Comparison of ENCODE assay signal across 22 cellular contexts in the genomic region with DNA sequence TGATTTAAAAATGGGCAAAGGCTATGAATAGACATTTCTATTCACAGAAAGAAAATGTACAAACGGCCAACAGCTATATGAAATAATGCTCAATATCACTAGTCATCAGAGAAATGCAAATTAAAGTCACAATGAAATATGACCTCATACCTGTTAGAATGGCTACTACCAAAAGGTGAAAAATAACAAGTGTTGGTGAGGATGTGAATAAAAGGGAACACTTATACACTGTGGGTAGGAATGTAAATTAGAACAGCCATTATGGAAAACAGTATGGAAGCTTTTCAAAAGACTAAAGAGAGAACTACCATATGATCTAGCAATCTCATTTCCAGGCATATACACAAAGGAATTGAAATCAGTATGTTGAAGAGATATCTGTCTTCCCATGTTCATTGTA.
"Had no signal": no experiment of that assay in that cellular context is flagged by ENCODE, and none has a peak within 500 bp of the region (broad histone marks: within the 10 kb centered on the region; RNA-seq: fewer than 3 reads in every experiment).

No MANE protein-coding gene starts in this region.

- H2AFZ ChIP-seq: hepatocyte had no signal

- H3K4me2 ChIP-seq: hepatocyte had no signal

- H3K4me3 Mint-ChIP-seq: immature natural killer cell, mesothelial cell of epicardium, naive B cell had no signal

- ATAC-seq: foreskin keratinocyte, gastroesophageal sphincter, heart left ventricle, left cardiac atrium, left lung, left ventricle myocardium superior, lower lobe of right lung, mucosa of descending colon had no signal

- H3K36me3 ChIP-seq: esophagus muscularis mucosa, gastroesophageal sphincter, heart left ventricle, left lung, lower lobe of right lung had no signal

- DNase-seq: dermis blood vessel endothelial cell; dorsolateral prefrontal cortex; effector CD4-positive, alpha-beta T cell; effector memory CD4-positive, alpha-beta T cell; foreskin keratinocyte; heart left ventricle; hypothalamus; immature natural killer cell; islet precursor cell; left cardiac atrium; left lung; left ventricle myocardium superior; lower lobe of right lung; mesenchymal stem cell; mucosa of descending colon; naive B cell had no signal

- H3K4me3 ChIP-seq: coronary artery, dorsolateral prefrontal cortex, esophagus muscularis mucosa, gastroesophageal sphincter, heart left ventricle, hepatocyte, left lung, lower lobe of right lung, mucosa of descending colon had no signal

- H3K27ac ChIP-seq: coronary artery, dorsolateral prefrontal cortex, esophagus muscularis mucosa, foreskin keratinocyte, gastroesophageal sphincter, heart left ventricle, hepatocyte, left lung, lower lobe of right lung had no signal

- H3K27ac Mint-ChIP-seq: immature natural killer cell, mesothelial cell of epicardium, naive B cell had no signal

- FAIRE-seq: endothelial cell of umbilical vein had no signal

- H3K4me1 ChIP-seq: esophagus muscularis mucosa, foreskin keratinocyte, gastroesophageal sphincter, heart left ventricle, left lung, lower lobe of right lung had no signal

- H3K27me3 Mint-ChIP-seq: naive B cell had no signal

- H3K9me3 ChIP-seq: esophagus muscularis mucosa, gastroesophageal sphincter, heart left ventricle, left lung, lower lobe of right lung, mucosa of descending colon had no signal

- H3K4me1 Mint-ChIP-seq: immature natural killer cell, mesothelial cell of epicardium, naive B cell had no signal

- H3K27me3 ChIP-seq: dorsolateral prefrontal cortex, esophagus muscularis mucosa, foreskin keratinocyte, gastroesophageal sphincter, heart left ventricle, hepatocyte, left lung had no signal

- H3K36me3 Mint-ChIP-seq: immature natural killer cell had no signal

- H3K79me2 ChIP-seq: hepatocyte had no signal
